In the genomic region with DNA sequence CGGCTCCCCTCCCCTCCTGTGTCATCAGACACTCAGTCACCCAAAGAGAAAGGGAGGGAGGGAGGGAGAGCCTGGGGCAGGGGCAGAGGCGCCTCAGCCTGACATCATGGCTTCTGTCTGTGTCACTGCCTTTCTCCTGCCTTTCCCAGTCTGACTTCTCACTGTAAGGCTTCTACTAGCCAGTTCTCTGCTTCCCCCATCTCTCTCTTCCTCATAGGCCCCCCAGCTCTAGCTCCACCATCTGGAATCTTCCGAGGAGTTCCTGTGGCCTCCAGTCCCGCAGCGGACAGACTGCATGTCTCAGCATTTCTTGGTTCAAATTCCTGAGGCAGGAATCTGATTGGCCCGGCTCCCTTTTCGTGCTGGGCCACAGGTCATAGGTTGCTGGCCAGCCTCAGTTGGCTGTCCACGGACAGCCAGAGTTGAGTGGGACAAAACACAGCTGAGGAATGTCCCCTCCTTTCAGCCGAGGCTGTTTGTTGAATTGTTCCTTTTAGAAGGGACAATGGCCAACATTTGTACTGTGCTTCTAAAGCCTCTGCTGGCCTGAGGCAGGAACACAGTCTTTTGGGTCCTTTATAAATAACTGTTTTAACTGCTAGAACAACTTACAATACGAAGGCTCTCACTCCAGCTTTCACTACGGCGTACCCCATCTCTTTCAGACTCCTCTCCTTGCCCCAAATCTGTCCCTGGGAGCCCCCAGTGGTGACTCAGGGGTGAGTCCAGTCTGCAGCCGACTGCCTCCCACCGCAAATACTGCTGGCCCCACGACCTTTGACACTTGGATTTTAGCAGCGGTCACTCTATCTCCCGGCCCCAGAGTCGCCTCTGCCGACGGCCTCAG, we compare ENCODE assay signal across 15 cellular contexts. TPM values are rescaled to one million over a fixed set of nuclear protein-coding genes. Genes with fewer than 3 reads are reported as not detected.
DNase-seq lines count a peak whose midpoint lies in the region; ATAC-seq lines count a peak whose summit lies in the region.
"Had no signal": no experiment of that assay in that cellular context is flagged by ENCODE, and none has a peak within 500 bp of the region (broad histone marks: within the 10 kb centered on the region; RNA-seq: fewer than 3 reads in every experiment).

No MANE protein-coding gene starts in this region.

- H3K36me3 ChIP-seq in HUES48 (ENCODE audit: control insufficient read depth, insufficient read depth, low read length) (no peaks in the 10 kb centered on the region), skeletal muscle tissue (ENCODE audit: control insufficient read depth in 3 of 3, insufficient read depth in 3 of 3, low read length in 3 of 3) (no peaks in the 10 kb centered on the region)

- H3K4me1 ChIP-seq in HUES48 (ENCODE audit: control insufficient read depth, insufficient read depth, low read length) (peaks cover 16% of the 10 kb centered on the region), skeletal muscle tissue (ENCODE audit: control insufficient read depth in 3 of 3, insufficient read depth in 3 of 3, low read length in 3 of 3) (peaks cover 13 to 19% (median 15%) of the 10 kb centered on the region in 3 donors)

- 0 out of 2 replicates have a peak overlapping the region, but pooled peaks have one; percentile 13 for H3K9ac ChIP-seq in HUES48 (ENCODE audit: low read depth, low read length)
- H3K9ac ChIP-seq in skeletal muscle tissue (ENCODE audit: low read depth in 1 of 3, low read length in 3 of 3): no peak overlapping the region

- DNase-seq in ecto neural progenitor cell (ENCODE audit: low spot score) (peak; percentile 69), left lobe of liver (ENCODE audit: low spot score) (no peak), RKO (ENCODE audit: low spot score) (no peak), foreskin melanocyte (no peak), SW480 (ENCODE audit: low spot score) (no peak)
- DNase-seq: activated CD4-positive, alpha-beta memory T cell treated with anti-CD3 and anti-CD28 coated beads, Interleukin-2, amount 10 ng/mL, durations not matched to agents 7 days and 5 days; activated naive CD4-positive, alpha-beta T cell treated with anti-CD3 and anti-CD28 coated beads, Interleukin-2, amount 50 U/mL, for 16 hours; dermis blood vessel endothelial cell; GF-D8; NCI-H1417; NCI-H82; stimulated activated CD4-positive, alpha-beta T cell treated with anti-CD3 and anti-CD28 coated beads, Interleukin-15, amount 100 ng/mL, for 24 hours had no signal

- H3K4me3 ChIP-seq in HUES48 (ENCODE audit: low read depth, low read length) (no peak overlapping the region), skeletal muscle tissue (ENCODE audit: low read length in 3 of 3) (no peak overlapping the region)

- H3K27ac ChIP-seq in HUES48 (ENCODE audit: low read depth, low read length) (no peak overlapping the region), skeletal muscle tissue (ENCODE audit: low read depth, low read length) (peak overlapping the region; percentile 51)

- no peaks in the 10 kb centered on the region for H3K9me3 ChIP-seq in HUES48 (ENCODE audit: control insufficient read depth, insufficient read depth, low read length)
- H3K9me3 ChIP-seq in skeletal muscle tissue (ENCODE audit: control insufficient read depth in 3 of 3, low read length in 3 of 3): no peaks in the 10 kb centered on the region

- ATAC-seq in left lobe of liver (peak; percentile 76), HG02870 (IDR thresholded peaks at IDR 0.05; ENCODE audit: unreplicated experiment) (no peak)

- H3K27me3 ChIP-seq in HUES48 (ENCODE audit: control insufficient read depth, insufficient read depth, low read length) (no peaks in the 10 kb centered on the region), skeletal muscle tissue (ENCODE audit: control insufficient read depth in 3 of 3, insufficient read depth in 3 of 3, low read length in 3 of 3) (no peaks in the 10 kb centered on the region)

RNA-seq across cellular contexts. Expression of a gene that starts 18.8 kb away (rescaled TPM):
- total RNA-seq in left lobe of liver: 2.4 TPM
- 8.4 TPM for total RNA-seq in skeletal muscle tissue
- total RNA-seq: activated CD4-positive, alpha-beta memory T cell treated with anti-CD3 and anti-CD28 coated beads, Interleukin-2, amount 10 ng/mL, durations not matched to agents 7 days and 5 days; dermis blood vessel endothelial cell had no signal
